In genomic region chr1:196535727-196536126, GRCh38 we compare ENCODE assay signal across 11 cellular contexts.
DNase-seq lines count a peak whose midpoint lies in the region; FAIRE-seq and TF ChIP-seq lines count a peak whose summit lies in the region.
"Had no signal": no experiment of that assay in that cellular context is flagged by ENCODE, and none has a peak within 500 bp of the region (broad histone marks: within the 10 kb centered on the region; RNA-seq: fewer than 3 reads in every experiment).

No MANE protein-coding gene starts in this region.

- no peaks in the 10 kb centered on the region for H3K27me3 ChIP-seq in MM.1S (replicated peaks; ENCODE audit: insufficient read depth, low read length)
- H3K27me3 ChIP-seq in bronchial epithelial cell (ENCODE audit: control insufficient read depth, insufficient read depth, low read length): no peaks in the 10 kb centered on the region

- no peak overlapping the region for H2AFZ ChIP-seq in MM.1S (ENCODE audit: low read length)

- H3K4me3 Mint-ChIP-seq in mesothelial cell of epicardium: no peak overlapping the region

- H3K36me3 ChIP-seq in MM.1S (replicated peaks; ENCODE audit: insufficient read depth, low read length): no peaks in the 10 kb centered on the region
- H3K36me3 ChIP-seq in bronchial epithelial cell (ENCODE audit: control insufficient read depth, insufficient read depth, low read length): no peaks in the 10 kb centered on the region

- no peaks in the 10 kb centered on the region for H3K9me3 ChIP-seq in MM.1S (replicated peaks; ENCODE audit: insufficient read depth, low read length)

- DNase-seq in NCI-H146 (lab: John Stamatoyannopoulos, UW) (peak; percentile 2), NCI-H146 treated with DMSO at 0.1 percent for 48 hours (lab: John Stamatoyannopoulos, UW; ENCODE audit: unreplicated experiment) (no peak), MM.1S (peak; percentile 46), bronchial epithelial cell (ENCODE audit: low read depth) (peak; percentile 59), myocyte (ENCODE audit: low read depth) (peak; percentile 21), mesothelial cell of epicardium (ENCODE audit: low spot score in 2 of 2, unreplicated experiment in 2 of 2) (no peak), HTR-8/SVneo (ENCODE audit: insufficient read length, low spot score) (no peak)
- no peak for DNase-seq in activated CD4-positive, alpha-beta T cell treated with anti-CD3 and anti-CD28 coated beads, Interleukin-2, amount 50 U/mL, for 1 hour
- DNase-seq: dermis blood vessel endothelial cell, NCI-H1694, occipital lobe had no signal

- H3K4me3 ChIP-seq in MM.1S (ENCODE audit: low read length) (no peak overlapping the region), bronchial epithelial cell (ENCODE audit: low read depth, low read length) (no peak overlapping the region)

- no peak overlapping the region for H3K27ac Mint-ChIP-seq in mesothelial cell of epicardium

- no peaks in the 10 kb centered on the region for H3K9me2 ChIP-seq in MM.1S (replicated peaks; ENCODE audit: insufficient read depth, low read length)

- H3K4me1 Mint-ChIP-seq in mesothelial cell of epicardium: no peaks in the 10 kb centered on the region

- H3K9me3 Mint-ChIP-seq in mesothelial cell of epicardium: peaks cover 40% of the 10 kb centered on the region

- no peaks in the 10 kb centered on the region for H3F3A ChIP-seq in MM.1S (ENCODE audit: insufficient read depth, low read length)

- H3K4me2 ChIP-seq in MM.1S (ENCODE audit: low read depth, low read length): no peak overlapping the region

- H3K27ac ChIP-seq in MM.1S (ENCODE audit: low read length): no peak overlapping the region

- H3K79me2 ChIP-seq in MM.1S (ENCODE audit: low read length): no peaks in the 10 kb centered on the region

- no peaks in the 10 kb centered on the region for H3K4me1 ChIP-seq in MM.1S (ENCODE audit: low read length)

- TF ChIP-seq CTCF in MM.1S (IDR thresholded peaks at IDR 0.05; ENCODE audit: low read length) (no peak), bronchial epithelial cell (IDR thresholded peaks at IDR 0.05; ENCODE audit: insufficient read depth, low read length, severe bottlenecking) (no peak), mesothelial cell of epicardium (IDR thresholded peaks at IDR 0.05; ENCODE audit: unreplicated experiment) (no peak)

- H3K36me3 Mint-ChIP-seq in mesothelial cell of epicardium: peaks cover 40% of the 10 kb centered on the region

- H3K9ac ChIP-seq in MM.1S (ENCODE audit: low read length): no peak overlapping the region

- no peaks in the 10 kb centered on the region for H3K27me3 Mint-ChIP-seq in mesothelial cell of epicardium (ENCODE audit: low read depth)

- H4K20me1 ChIP-seq in MM.1S (ENCODE audit: insufficient read depth, low read length): no peaks in the 10 kb centered on the region

- no peak for FAIRE-seq in bronchial epithelial cell (lab: Jason Lieb, UNC)
- no peak for FAIRE-seq in HTR-8/SVneo (lab: Jason Lieb, UNC)

Comparison
In these comparisons a context has a peak if more than half of its experiments do, and no peak if none do; other contexts are left out.
1. DNase-seq: peak in NCI-H146 (single experiment), MM.1S (single experiment), bronchial epithelial cell (single experiment) and myocyte (single experiment); none in NCI-H146 treated with DMSO at 0.1 percent for 48 hours (single experiment), mesothelial cell of epicardium (0 of 2), HTR-8/SVneo (single experiment) and activated CD4-positive, alpha-beta T cell treated with anti-CD3 and anti-CD28 coated beads, Interleukin-2, amount 50 U/mL, for 1 hour (single experiment).